11 cellular contexts compared by ENCODE assay signal in genomic region chr15:64813075-64813474, GRCh38. TPM values are rescaled to one million over a fixed set of nuclear protein-coding genes. Genes with fewer than 3 reads are reported as not detected.
A peak's percentile ranks its signal among the peaks of the same experiment; 100 is the strongest.
DNase-seq lines count a peak whose midpoint lies in the region; ATAC-seq and TF ChIP-seq lines count a peak whose summit lies in the region.
"Had no signal": no experiment of that assay in that cellular context is flagged by ENCODE, and none has a peak within 500 bp of the region (broad histone marks: within the 10 kb centered on the region; RNA-seq: fewer than 3 reads in every experiment).

No MANE protein-coding gene starts in this region.

- no peak overlapping the region for H3K4me3 ChIP-seq in SJCRH30
- no peak overlapping the region for H3K4me3 ChIP-seq in left ventricle myocardium inferior
- H3K4me3 ChIP-seq: SJSA1 had no signal

- H3K9me3 Mint-ChIP-seq in activated T-cell treated with anti-CD3 and anti-CD28 coated beads, Interleukin-2, amount 50 U/mL, for 72 hours, result no peaks in the 10 kb centered on the region

- H3K36me3 ChIP-seq in SJCRH30 (no peaks in the 10 kb centered on the region), left ventricle myocardium inferior (no peaks in the 10 kb centered on the region)

- peak; percentile 37 for DNase-seq in ELR (ENCODE audit: low read depth)
- peak; percentile 75 to 76 for DNase-seq in SJCRH30
- no peak for DNase-seq in left ventricle myocardium inferior
- DNase-seq in activated CD4-positive, CD25-positive, alpha-beta regulatory T cell treated with anti-CD3 and anti-CD28 coated beads, Interleukin-2, amount 50 U/mL, for 72 hours, result no peak
- DNase-seq in stimulated activated CD8-positive, alpha-beta memory T cell treated with anti-CD3 and anti-CD28 coated beads, Interleukin-4, amount 100 ng/mL, for 48 hours, result no peak
- DNase-seq in stimulated activated CD4-positive, alpha-beta T cell treated with anti-CD3 and anti-CD28 coated beads, Interleukin-12 subunit alpha, Interleukin-12 subunit beta, amount 100 ng/mL, for 4 hours, result no peak
- DNase-seq in activated T-cell treated with anti-CD3 and anti-CD28 coated beads, Interleukin-2, amount 50 U/mL, for 72 hours, result no peak
- DNase-seq: activated T-cell treated with anti-CD3 and anti-CD28 coated beads, Interleukin-2, amount 50 U/mL, for 1 hour; DMS79 treated with DMSO at 0.1 percent for 48 hours had no signal

- ATAC-seq in HG02678 (IDR thresholded peaks at IDR 0.05; ENCODE audit: unreplicated experiment), result peak; percentile 59
- no peak for ATAC-seq in activated T-cell treated with anti-CD3 and anti-CD28 coated beads, Interleukin-2, amount 50 U/mL, for 72 hours (replicated peaks in 1 of 2)

- H3K36me3 Mint-ChIP-seq in activated T-cell treated with anti-CD3 and anti-CD28 coated beads, Interleukin-2, amount 50 U/mL, for 72 hours (ENCODE audit: insufficient read depth in 2 of 2), result peaks cover 0 to 3% of the 10 kb centered on the region in 2 donors

- intact Hi-C loops in left ventricle myocardium inferior (cut with micrococcal nuclease), result no loop called here

- H3K27ac ChIP-seq in SJCRH30 (no peak overlapping the region), left ventricle myocardium inferior (replicated peaks) (peak overlapping the region; percentile 7)
- H3K27ac ChIP-seq: SJSA1 had no signal

- H3K9me3 ChIP-seq in SJCRH30 (replicated peaks) (no peaks in the 10 kb centered on the region), left ventricle myocardium inferior (replicated peaks) (no peaks in the 10 kb centered on the region)
- H3K9me3 ChIP-seq: SJSA1 had no signal

- TF ChIP-seq CTCF in left ventricle myocardium inferior (IDR thresholded peaks at IDR 0.05; ENCODE audit: borderline replicate concordance), result no peak

- H3K27me3 Mint-ChIP-seq in activated T-cell treated with anti-CD3 and anti-CD28 coated beads, Interleukin-2, amount 50 U/mL, for 72 hours (ENCODE audit: low read depth), result no peaks in the 10 kb centered on the region

- peaks cover 6% of the 10 kb centered on the region for H3K4me1 Mint-ChIP-seq in activated T-cell treated with anti-CD3 and anti-CD28 coated beads, Interleukin-2, amount 50 U/mL, for 72 hours (ENCODE audit: low read depth)

- H3K27me3 ChIP-seq in SJCRH30, result no peaks in the 10 kb centered on the region
- H3K27me3 ChIP-seq in left ventricle myocardium inferior (ENCODE audit: low read depth), result peaks cover 12% of the 10 kb centered on the region
- H3K27me3 ChIP-seq: SJSA1 had no signal

- H3K4me1 ChIP-seq in SJCRH30 (peaks cover 13% of the 10 kb centered on the region), left ventricle myocardium inferior (peaks cover 16% of the 10 kb centered on the region)

- H3K4me3 Mint-ChIP-seq in activated T-cell treated with anti-CD3 and anti-CD28 coated beads, Interleukin-2, amount 50 U/mL, for 72 hours, result no peak overlapping the region

- H3K27ac Mint-ChIP-seq in activated T-cell treated with anti-CD3 and anti-CD28 coated beads, Interleukin-2, amount 50 U/mL, for 72 hours, result no peak overlapping the region

RNA-seq across cellular contexts. Expression of gene PIF1, which starts 12.4 kb away (rescaled TPM):
- total RNA-seq in SJCRH30 (2014; rRNA removed; shearing (Covaris generic)), result 21.6 and 22.3 TPM in 2 replicates
- total RNA-seq in left ventricle myocardium inferior, result 0.41 TPM
- 10 to 100 TPM; 33.3 to 39.7 TPM for total RNA-seq in activated T-cell treated with anti-CD3 and anti-CD28 coated beads, Interleukin-2, amount 50 U/mL, for 72 hours

RNA-seq across cellular contexts. Expression of gene PLEKHO2, which starts 28.6 kb away (rescaled TPM):
- 26.7 and 28.5 TPM in 2 replicates for total RNA-seq in SJCRH30 (2014; rRNA removed; shearing (Covaris generic))
- total RNA-seq in left ventricle myocardium inferior, result 8.0 TPM
- 10 to 100 TPM; 14.3 to 15.3 TPM for total RNA-seq in activated T-cell treated with anti-CD3 and anti-CD28 coated beads, Interleukin-2, amount 50 U/mL, for 72 hours

RNA-seq across cellular contexts. Expression of gene RBPMS2, which starts 37.7 kb away (rescaled TPM):
- total RNA-seq in SJCRH30 (2014; rRNA removed; shearing (Covaris generic)), result 0.06 and 0.08 TPM in 2 replicates
- total RNA-seq in left ventricle myocardium inferior, result 276 TPM
- total RNA-seq in activated T-cell treated with anti-CD3 and anti-CD28 coated beads, Interleukin-2, amount 50 U/mL, for 72 hours, result under 1 TPM in 1 of 2 donors, not detected in 1; 0.14 TPM

Comparison
In these comparisons a context has a peak if more than half of its experiments do, and no peak if none do; other contexts are left out.
1. DNase-seq: peak in ELR (single experiment) and SJCRH30 (2 of 2); none in left ventricle myocardium inferior (single experiment), activated CD4-positive, CD25-positive, alpha-beta regulatory T cell treated with anti-CD3 and anti-CD28 coated beads, Interleukin-2, amount 50 U/mL, for 72 hours (single experiment), stimulated activated CD8-positive, alpha-beta memory T cell treated with anti-CD3 and anti-CD28 coated beads, Interleukin-4, amount 100 ng/mL, for 48 hours (single experiment), stimulated activated CD4-positive, alpha-beta T cell treated with anti-CD3 and anti-CD28 coated beads, Interleukin-12 subunit alpha, Interleukin-12 subunit beta, amount 100 ng/mL, for 4 hours (single experiment) and activated T-cell treated with anti-CD3 and anti-CD28 coated beads, Interleukin-2, amount 50 U/mL, for 72 hours (0 of 2).
2. RNA of gene PIF1, which starts 12.4 kb away (total RNA-seq): 33.3 to 39.7 TPM in activated T-cell treated with anti-CD3 and anti-CD28 coated beads, Interleukin-2, amount 50 U/mL, for 72 hours and 21.6 to 22.3 TPM in SJCRH30; 0.41 TPM in left ventricle myocardium inferior (single experiment); every median in the first group is over 10 times any median in the second.
3. RNA of gene RBPMS2, which starts 37.7 kb away (total RNA-seq): 276 TPM in left ventricle myocardium inferior (single experiment); 0.14 TPM in activated T-cell treated with anti-CD3 and anti-CD28 coated beads, Interleukin-2, amount 50 U/mL, for 72 hours and 0.06 to 0.08 TPM in SJCRH30; every median in the first group is over 100 times any median in the second.